8 cellular contexts compared by ENCODE assay signal in the genomic region with DNA sequence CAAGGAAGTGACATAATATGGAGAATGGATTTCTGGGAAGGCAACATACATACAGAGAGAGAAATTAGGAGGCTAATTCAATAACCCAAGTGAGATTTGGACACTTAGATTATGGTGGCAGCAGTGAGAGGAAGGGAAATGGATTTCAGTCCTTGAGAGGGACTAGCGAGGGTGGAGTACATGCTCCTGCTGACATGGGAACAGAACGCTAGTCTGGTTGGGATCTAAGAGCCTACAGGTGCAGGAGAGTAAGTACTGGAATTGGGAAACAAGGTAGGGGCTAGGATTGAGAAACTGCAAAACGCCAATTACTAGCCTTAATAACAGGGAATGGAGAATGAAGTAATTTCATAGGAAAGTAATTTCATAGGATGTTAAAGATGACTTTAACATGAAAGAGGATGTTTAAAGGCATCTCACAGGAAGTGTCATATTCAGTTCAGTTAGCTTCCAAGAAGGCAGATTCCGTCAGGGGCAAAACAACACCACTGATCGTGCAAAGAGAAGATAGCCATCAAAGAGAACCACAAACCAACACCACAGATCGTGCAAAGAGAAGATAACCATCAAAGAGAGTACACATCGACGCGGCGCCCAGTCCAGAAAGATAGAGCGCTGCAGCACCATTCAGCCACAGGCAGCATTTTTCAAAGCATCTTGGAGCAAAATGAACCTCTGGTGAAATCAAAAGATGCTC. TPM values are rescaled to one million over a fixed set of nuclear protein-coding genes. Genes with fewer than 3 reads are reported as not detected.
A peak's percentile ranks its signal among the peaks of the same experiment; 100 is the strongest.
DNase-seq lines count a peak whose midpoint lies in the region; ATAC-seq, FAIRE-seq and TF ChIP-seq lines count a peak whose summit lies in the region.

No MANE protein-coding gene starts in this region.

- H3K36me3 ChIP-seq in KOPT-K1 (ENCODE audit: insufficient read depth, low read length) (no peaks in the 10 kb centered on the region), HepG2 (replicated peaks in 1 of 2; ENCODE audit: control insufficient read depth in 1 of 2, insufficient read depth in 2 of 2, low read length in 2 of 2) (no peaks in the 10 kb centered on the region), mammary epithelial cell (ENCODE audit: insufficient read depth, low read length) (no peaks in the 10 kb centered on the region)

- FAIRE-seq in HepG2 (lab: Jason Lieb, UNC), result peak; percentile 60

- H3K9me3 ChIP-seq in KOPT-K1 (ENCODE audit: insufficient read depth, low read length, poor library complexity, severe bottlenecking) (no peaks in the 10 kb centered on the region), HepG2 (ENCODE audit: low read length) (no peaks in the 10 kb centered on the region), mammary epithelial cell (replicated peaks; ENCODE audit: insufficient read depth, low read length) (no peaks in the 10 kb centered on the region)

- peak; percentile 89 for ATAC-seq in HepG2
- peak; percentile 86 for ATAC-seq in stimulated activated naive CD8-positive, alpha-beta T cell treated with anti-CD3 and anti-CD28 coated beads, Interleukin-15, Interleukin-2, amounts not matched to agents 100 U/mL and 50 U/mL, for 24 hours
- no peak for ATAC-seq in HG02885 (IDR thresholded peaks at IDR 0.05; ENCODE audit: poor library complexity, unreplicated experiment)
- no peak for ATAC-seq in HG03025 (IDR thresholded peaks at IDR 0.05; ENCODE audit: low FRiP score, unreplicated experiment)
- no peak for ATAC-seq in GM21619 (IDR thresholded peaks at IDR 0.05; ENCODE audit: unreplicated experiment)

- H3K4me1 ChIP-seq in HepG2 (ENCODE audit: insufficient read depth, low read length), result peaks cover 39% of the 10 kb centered on the region
- H3K4me1 ChIP-seq in mammary epithelial cell (ENCODE audit: insufficient read depth, low read length), result no peaks in the 10 kb centered on the region

- in situ Hi-C loops in HepG2 (cut with HindIII; ENCODE audit: extremely low pct_ligation_motif_present, low pct_unique_long_range_greater_than_20kb) (no loop called here), mammary epithelial cell (cut with MboI; ENCODE audit: low sequenced_read_pairs in 2 of 2) (no loop called here)

- POLR2A ChIA-PET in HepG2 (lab: Yijun Ruan, JAX), result interaction anchor here (0.7 kb wide), 1 partner anchor 96 kb away, joined by 3 read pairs; the partner anchor contains the start of gene SOS1

- H3K27ac ChIP-seq in KOPT-K1 (ENCODE audit: low read depth, low read length, poor library complexity, severe bottlenecking), result peak overlapping the region; percentile 3
- no peak overlapping the region for H3K27ac ChIP-seq in HepG2 (ENCODE audit: extremely low read length, insufficient read depth, low read length)
- H3K27ac ChIP-seq in mammary epithelial cell (ENCODE audit: insufficient read depth, low read depth, low read length), result no peak overlapping the region

- H4K20me1 ChIP-seq in HepG2 (ENCODE audit: insufficient read depth, low read length), result no peaks in the 10 kb centered on the region
- no peaks in the 10 kb centered on the region for H4K20me1 ChIP-seq in mammary epithelial cell (ENCODE audit: insufficient read depth, low read length)

- no peak for TF ChIP-seq RAD21 in HepG2 (CRISPR knock-in tag; IDR thresholded peaks at IDR 0.05)

- no TSS peak for BruUV-seq in HepG2 (replicated peaks; lab: Mats Ljungman, UMichigan)
- BruUV-seq in mammary epithelial cell (replicated peaks; lab: Mats Ljungman, UMichigan), result no TSS peak

- TF ChIP-seq POLR2A in HepG2 (IDR thresholded peaks at IDR 0.05; ENCODE audit: insufficient read depth in 1 of 2, low read depth in 2 of 2, low read length in 2 of 2), result no peak

- peak overlapping the region; percentile 26; the same call in 1 of the 2 replicates for H3K9ac ChIP-seq in HepG2 (ENCODE audit: insufficient read depth, low read depth, low read length)
- H3K9ac ChIP-seq in mammary epithelial cell (ENCODE audit: insufficient read depth, low read length), result no peak overlapping the region

- H3K4me2 ChIP-seq in HepG2 (ENCODE audit: low read depth, low read length), result peak overlapping the region; percentile 72
- no peak overlapping the region for H3K4me2 ChIP-seq in mammary epithelial cell (ENCODE audit: insufficient read depth, low read depth, low read length)

- TF ChIP-seq CTCF in HepG2 (CRISPR knock-in tag; IDR thresholded peaks at IDR 0.05), result 0 out of 2 replicates have a peak, but pooled peaks have one; percentile 7
- TF ChIP-seq CTCF in mammary epithelial cell (conservative IDR thresholded peaks at IDR 0.05 in 1 of 2, IDR thresholded peaks at IDR 0.05 in 1 of 2; ENCODE audit: extremely low read depth in 1 of 2, insufficient read depth in 1 of 2, low read depth in 1 of 2, low read length in 2 of 2), result no peak

- H3K4me3 ChIP-seq in HepG2 (replicated peaks in 1 of 3; ENCODE audit: insufficient read depth in 1 of 3, low read depth in 2 of 3, low read length in 3 of 3), result peak overlapping the region in 2 of 3 experiments; percentile 24 to 29; a peak in 3 of 6 replicates
- no peak overlapping the region for H3K4me3 ChIP-seq in mammary epithelial cell (replicated peaks in 1 of 3; ENCODE audit: insufficient read depth in 1 of 3, low read depth in 2 of 3, low read length in 3 of 3)

- dilution Hi-C loops in mammary epithelial cell (cut with HindIII; ENCODE audit: low sequenced_read_pairs), result no loop called here

- 3% methylated on average over 11 of the region's 11 CpGs for whole genome bisulfite sequencing in HepG2 (ENCODE audit: low lambda C conversion rate)
- 93% methylated on average over 11 of the region's 11 CpGs for WGBS in mammary epithelial cell (ENCODE audit: low coverage, missing lambda C conversion rate)

- peak; percentile 68 to 98 for TF ChIP-seq EP300 in HepG2 (IDR thresholded peaks at IDR 0.05; ENCODE audit: low read depth in 2 of 2, low read length in 2 of 2)
- peak; percentile 41; the same call in 1 of the 2 replicates for TF ChIP-seq EP300 in HepG2 (CRISPR knock-in tag; IDR thresholded peaks at IDR 0.05; ENCODE audit: borderline replicate concordance)

- H3K27me3 ChIP-seq in HepG2 (ENCODE audit: control insufficient read depth in 1 of 2, insufficient read depth in 2 of 2, low read length in 2 of 2) (no peaks in the 10 kb centered on the region), mammary epithelial cell (ENCODE audit: insufficient read depth, low read length) (no peaks in the 10 kb centered on the region)

- CTCF ChIA-PET in HepG2 (lab: Yijun Ruan, JAX; ENCODE audit: low intra/inter-chr PET ratio, low total read pairs), result no interaction called here
- CTCF ChIA-PET in mammary epithelial cell (lab: Charles Lee; ENCODE audit: low non-redundant PET), result no interaction called here

- peak; percentile 80 for DNase-seq in activated CD8-positive, alpha-beta memory T cell treated with anti-CD3 and anti-CD28 coated beads for 24 hours
- peak; percentile 78 for DNase-seq in HepG2 (ENCODE audit: low spot score)
- DNase-seq in stimulated activated naive CD8-positive, alpha-beta T cell treated with anti-CD3 and anti-CD28 coated beads, Interleukin-15, Interleukin-2, amounts not matched to agents 100 U/mL and 50 U/mL, for 24 hours, result peak; percentile 62
- DNase-seq in mammary epithelial cell, result no peak

- H2AFZ ChIP-seq in HepG2 (ENCODE audit: low read length) (no peak overlapping the region), mammary epithelial cell (ENCODE audit: low read depth, low read length) (no peak overlapping the region)

- intact Hi-C loops in HepG2 (cut with micrococcal nuclease; ENCODE audit: unreplicated experiment), result no loop called here
- intact Hi-C loops in mammary epithelial cell (cut with micrococcal nuclease), result no loop called here

- no peaks in the 10 kb centered on the region for H3K79me2 ChIP-seq in HepG2 (ENCODE audit: insufficient read depth, low read length)
- no peaks in the 10 kb centered on the region for H3K79me2 ChIP-seq in mammary epithelial cell (ENCODE audit: insufficient read depth, low read length)

TF ChIP-seq in HepG2, 621 proteins besides CTCF, POLR2A, EP300 and RAD21 (continues in another document):
- TF ChIP-seq ZBTB7B (CRISPR knock-in tag; IDR thresholded peaks at IDR 0.05) (no peak), SAP130 (CRISPR knock-in tag; IDR thresholded peaks at IDR 0.05; ENCODE audit: low read depth) (peak; percentile 59), ZFP36 (IDR thresholded peaks at IDR 0.05; ENCODE audit: borderline replicate concordance, low read depth, low read length, partially characterized antibody) (no peak), HOXD1 (CRISPR knock-in tag; IDR thresholded peaks at IDR 0.05) (0 out of 2 replicates have a peak, but pooled peaks have one; percentile 44), SMAD3 (CRISPR knock-in tag; IDR thresholded peaks at IDR 0.05) (0 out of 2 replicates have a peak, but pooled peaks have one; percentile 46), ZNF232 (CRISPR knock-in tag; IDR thresholded peaks at IDR 0.05; ENCODE audit: borderline replicate concordance) (no peak), RARA (CRISPR knock-in tag; IDR thresholded peaks at IDR 0.05) (peak; percentile 68; the same call in 1 of the 2 replicates)

RNA-seq across cellular contexts. Expression of gene CDKL4, which starts 27.1 kb away (rescaled TPM):
- total RNA-seq in HepG2 (2016; rRNA removed; fragmentation: Illumina TruSeq; extraction: Trizol) (0.29 and 0.48 TPM in 2 replicates), mammary epithelial cell (1 to 10 TPM; 1.2 to 3.0 TPM)
- 4.8 and 6.2 TPM in 2 replicates for total RNA-seq in HepG2 (2016; cell fraction: cytosol; rRNA removed; fragmentation: Illumina TruSeq; extraction: Trizol; ENCODE audit: low read depth)
- total RNA-seq in HepG2 (2016; cell fraction: insoluble cytoplasmic fraction; rRNA removed; fragmentation: Illumina TruSeq; extraction: Trizol), result 0.76 and 0.89 TPM in 2 replicates
- 1.5 and 2.0 TPM in 2 replicates for total RNA-seq in HepG2 (2016; cell fraction: membrane; rRNA removed; fragmentation: Illumina TruSeq; extraction: Trizol)
- 0.47 and 0.50 TPM in 2 replicates for total RNA-seq in HepG2 (2016; cell fraction: nucleus; rRNA removed; fragmentation: Illumina TruSeq; extraction: Trizol)
- polyA plus RNA-seq in HepG2 (2011; rRNA removed) (0.10 and 0.50 TPM in 2 replicates), mammary epithelial cell (0.05 TPM)
- 0.22 and 0.34 TPM in 2 replicates for polyA plus RNA-seq in HepG2 (2011; cell fraction: cytosol; rRNA removed)
- polyA plus RNA-seq in HepG2 (2011; cell fraction: nucleus; rRNA removed), result 0.29 TPM in 2 replicates
- polyA plus RNA-seq in HepG2 (2012), result 0.16 and 0.48 TPM in 2 replicates
- 0.11 TPM in 1 of 2 replicates, not detected in the other for polyA plus RNA-seq in HepG2 (2016; cell fraction: cytosol; fragmentation: Illumina TruSeq; extraction: Trizol; ENCODE audit: low read depth)
- 0.48 TPM in 1 of 2 replicates, not detected in the other for polyA plus RNA-seq in HepG2 (2016; cell fraction: insoluble cytoplasmic fraction; fragmentation: Illumina TruSeq; extraction: Trizol; ENCODE audit: low read depth)
- polyA plus RNA-seq in HepG2 (2016; cell fraction: membrane; fragmentation: Illumina TruSeq; extraction: Trizol; ENCODE audit: low read depth), result not detected in 2 replicates
- polyA plus RNA-seq in HepG2 (2016; cell fraction: nucleus; fragmentation: Illumina TruSeq; extraction: Trizol; ENCODE audit: insufficient read depth, low read depth), result 0.59 TPM in 1 of 2 replicates, not detected in the other
- 0.16 TPM in 1 of 2 replicates, not detected in the other for polyA minus RNA-seq in HepG2 (2011; rRNA and poly(A)+ RNA removed; ENCODE audit: low replicate concordance)
- polyA minus RNA-seq in HepG2 (2011; cell fraction: cytosol; rRNA and poly(A)+ RNA removed), result 0.79 TPM in 1 of 2 replicates, not detected in the other
- 3.1 and 4.8 TPM in 2 replicates for polyA minus RNA-seq in HepG2 (2011; cell fraction: nucleus; rRNA and poly(A)+ RNA removed)
- not detected for polyA minus RNA-seq in mammary epithelial cell

Comparison
In these comparisons a context has a peak if more than half of its experiments do, and no peak if none do; other contexts are left out.
1. ATAC-seq: peak in HepG2 (single experiment) and stimulated activated naive CD8-positive, alpha-beta T cell treated with anti-CD3 and anti-CD28 coated beads, Interleukin-15, Interleukin-2, amounts not matched to agents 100 U/mL and 50 U/mL, for 24 hours (single experiment); none in HG02885 (single experiment), HG03025 (single experiment) and GM21619 (single experiment).
2. H3K4me3 ChIP-seq: peak in HepG2 (2 of 3); none in mammary epithelial cell (0 of 3).